In genomic region chr1:146020058-146020738, GRCh38 we compare ENCODE assay signal across 20 cellular contexts. TPM values are rescaled to one million over a fixed set of nuclear protein-coding genes. Genes with fewer than 3 reads are reported as not detected.
A peak's percentile ranks its signal among the peaks of the same experiment; 100 is the strongest.
DNase-seq lines count a peak whose midpoint lies in the region; ATAC-seq and TF ChIP-seq lines count a peak whose summit lies in the region.
"Had no signal": no experiment of that assay in that cellular context is flagged by ENCODE, and none has a peak within 500 bp of the region (broad histone marks: within the 10 kb centered on the region; RNA-seq: fewer than 3 reads in every experiment).

No MANE protein-coding gene starts in this region.

- no peak overlapping the region for H3K27ac ChIP-seq in CD8-positive, alpha-beta T cell (ENCODE audit: low read depth, low read length)
- H3K27ac ChIP-seq in endodermal cell (ENCODE audit: low read depth, low read length): no peak overlapping the region
- no peak overlapping the region for H3K27ac ChIP-seq in substantia nigra (ENCODE audit: low read depth, low read length, poor library complexity, severe bottlenecking)
- H3K27ac ChIP-seq: BLaER1, esophagus muscularis mucosa had no signal

- H3K4me3 Mint-ChIP-seq in CD8-positive, alpha-beta T cell: peak overlapping the region; percentile 13
- peak overlapping the region; percentile 43 for H3K4me3 Mint-ChIP-seq in endodermal cell
- H3K4me3 Mint-ChIP-seq: dendritic cell treated with granulocyte-macrophage colony-stimulating factor and Interleukin-4, amounts not matched to agents 40 ng/mL and 50 ng/mL, for 4 days had no signal

- peaks cover 10% of the 10 kb centered on the region for H3K27me3 ChIP-seq in CD8-positive, alpha-beta T cell (ENCODE audit: insufficient read depth, low read length)
- peaks cover 57% of the 10 kb centered on the region for H3K27me3 ChIP-seq in endodermal cell (ENCODE audit: control insufficient read depth, insufficient read depth, low read length, poor library complexity, severe bottlenecking)

- no peak overlapping the region for H3K4me3 ChIP-seq in CD8-positive, alpha-beta T cell (ENCODE audit: low read depth, low read length)
- H3K4me3 ChIP-seq in endodermal cell (ENCODE audit: low read length): no peak overlapping the region
- H3K4me3 ChIP-seq: BLaER1 had no signal

- CTCF ChIA-PET in CD8-positive, alpha-beta T cell (lab: Charles Lee): interaction anchor here (0.5 to 3.9 kb wide), 5 partner anchors 13 to 174 kb away, joined by 3 to 22 read pairs (median 6); partner anchors contain the start of gene NUDT17

- POLR2A ChIA-PET in CD8-positive, alpha-beta T cell (lab: Charles Lee): no interaction called here

- peaks cover 9% of the 10 kb centered on the region for H3K4me1 Mint-ChIP-seq in CD8-positive, alpha-beta T cell (ENCODE audit: low read depth)
- peaks cover 14% of the 10 kb centered on the region for H3K4me1 Mint-ChIP-seq in endodermal cell

- no peaks in the 10 kb centered on the region for H3K36me3 ChIP-seq in CD8-positive, alpha-beta T cell (ENCODE audit: insufficient read depth, low read length)
- H3K36me3 ChIP-seq in endodermal cell (ENCODE audit: control insufficient read depth, insufficient read depth, low read length): no peaks in the 10 kb centered on the region
- H3K36me3 ChIP-seq: BLaER1, esophagus muscularis mucosa had no signal

- no peak for ATAC-seq in CD8-positive, alpha-beta T cell
- ATAC-seq in omental fat pad (ENCODE audit: low FRiP score): no peak
- ATAC-seq: PC-3 had no signal

- H3K27me3 Mint-ChIP-seq in CD8-positive, alpha-beta T cell (ENCODE audit: low read depth): peaks cover 38% of the 10 kb centered on the region
- peaks cover 69% of the 10 kb centered on the region for H3K27me3 Mint-ChIP-seq in endodermal cell (ENCODE audit: insufficient read depth)

- 98% methylated on average over 3 of the region's 3 CpGs; no CpG with 5 or more reads in 1 of the 2 experiments for WGBS in endodermal cell (ENCODE audit: insufficient coverage in 1 of 2, insufficient read length in 1 of 2), 2 experiments

- TF ChIP-seq CTCF in CD8-positive, alpha-beta T cell (IDR thresholded peaks at IDR 0.05): no peak
- TF ChIP-seq CTCF in endodermal cell (conservative IDR thresholded peaks at IDR 0.05) (peak; percentile 13), omental fat pad (IDR thresholded peaks at IDR 0.05) (no peak), GM20000 (IDR thresholded peaks at IDR 0.05; ENCODE audit: extremely low read depth, missing control alignments) (no peak)

- no peak overlapping the region for H3K9ac ChIP-seq in endodermal cell (ENCODE audit: extremely low read depth, low read length, poor library complexity, severe bottlenecking)
- H3K9ac ChIP-seq: BLaER1, SK-N-SH had no signal

- H3K9me3 ChIP-seq in CD8-positive, alpha-beta T cell (ENCODE audit: low read length): no peaks in the 10 kb centered on the region
- no peaks in the 10 kb centered on the region for H3K9me3 ChIP-seq in endodermal cell (ENCODE audit: control insufficient read depth, low read length)
- H3K9me3 ChIP-seq: BLaER1, esophagus muscularis mucosa, SK-N-SH had no signal

- intact Hi-C loops in CD8-positive, alpha-beta T cell (cut with DNase I, micrococcal nuclease): no loop called here

- no peak overlapping the region for H3K27ac Mint-ChIP-seq in CD8-positive, alpha-beta T cell
- H3K27ac Mint-ChIP-seq in endodermal cell: no peak overlapping the region
- H3K27ac Mint-ChIP-seq: dendritic cell treated with granulocyte-macrophage colony-stimulating factor and Interleukin-4, amounts not matched to agents 40 ng/mL and 50 ng/mL, for 4 days had no signal

- no peaks in the 10 kb centered on the region for H3K4me1 ChIP-seq in CD8-positive, alpha-beta T cell (ENCODE audit: insufficient read depth, low read length)
- H3K4me1 ChIP-seq in endodermal cell (ENCODE audit: control insufficient read depth, insufficient read depth, low read length): no peaks in the 10 kb centered on the region

- no peaks in the 10 kb centered on the region for H3K9me3 Mint-ChIP-seq in CD8-positive, alpha-beta T cell
- no peaks in the 10 kb centered on the region for H3K9me3 Mint-ChIP-seq in endodermal cell
- H3K9me3 Mint-ChIP-seq: dendritic cell treated with granulocyte-macrophage colony-stimulating factor and Interleukin-4, amounts not matched to agents 40 ng/mL and 50 ng/mL, for 4 days had no signal

- H3K36me3 Mint-ChIP-seq in CD8-positive, alpha-beta T cell: no peaks in the 10 kb centered on the region
- no peaks in the 10 kb centered on the region for H3K36me3 Mint-ChIP-seq in endodermal cell (ENCODE audit: low read depth)

- peak in 1 of 7 experiments; percentile 19 for DNase-seq in CD8-positive, alpha-beta T cell
- DNase-seq in HuH-7.5 (ENCODE audit: low spot score) (peak; percentile 63), endodermal cell (no peak), myocyte (ENCODE audit: low read depth) (peak; percentile 37), NCI-H69 (lab: John Stamatoyannopoulos, UW) (no peak), omental fat pad (ENCODE audit: low spot score) (no peak), GM20000 (ENCODE audit: low spot score) (no peak), substantia nigra (lab: John Stamatoyannopoulos, UW) (no peak)
- DNase-seq: activated gamma-delta T cell, DMS53, Karpas-422, kidney, PC-3, SK-N-SH had no signal

RNA-seq across cellular contexts. Expression of gene HJV, which starts 1.3 kb away (rescaled TPM):
- total RNA-seq in CD8-positive, alpha-beta T cell: not detected
- total RNA-seq in endodermal cell (under 1 TPM; 0.13 to 0.15 TPM), myocyte (184 and 334 TPM in 2 replicates), omental fat pad (not detected)
- polyA plus RNA-seq in endodermal cell (2013, experiment 1 of 2): not detected
- not detected for polyA plus RNA-seq in endodermal cell (2013, experiment 2 of 2)
- polyA plus RNA-seq in myocyte (2012): 35.7 TPM
- total RNA-seq: activated CD8-positive, alpha-beta memory T cell treated with anti-CD3 and anti-CD28 coated beads for 36 hours; astrocyte; esophagus muscularis mucosa; kidney; PC-3; posterior vena cava had no signal

RNA-seq across cellular contexts. Expression of gene TXNIP, which starts 23.8 kb away (rescaled TPM):
- 100 to 1,000 TPM; 627 to 652 TPM for total RNA-seq in CD8-positive, alpha-beta T cell
- total RNA-seq in endodermal cell (10 to 100 TPM in 1 of 2 donors, 1 to 10 TPM in 1; 9.9 to 12.2 TPM), myocyte (260 and 398 TPM in 2 replicates), omental fat pad (1,000 to 10,000 TPM; 1,118 to 3,262 (median 1,971) TPM)
- 6.0 TPM for polyA plus RNA-seq in endodermal cell (2013, experiment 1 of 2)
- polyA plus RNA-seq in endodermal cell (2013, experiment 2 of 2): 18.7 TPM
- polyA plus RNA-seq in myocyte (2012): 233 TPM

RNA-seq across cellular contexts. Expression of gene POLR3GL, which starts 55.7 kb away (rescaled TPM):
- total RNA-seq in CD8-positive, alpha-beta T cell: 10 to 100 TPM; 12.9 to 14.4 TPM
- total RNA-seq in endodermal cell (10 to 100 TPM; 10.2 to 13.8 TPM), myocyte (36.0 and 37.3 TPM in 2 replicates), omental fat pad (10 to 100 TPM; 19.0 to 31.4 (median 24.0) TPM)
- 23.7 TPM for polyA plus RNA-seq in endodermal cell (2013, experiment 1 of 2)
- polyA plus RNA-seq in endodermal cell (2013, experiment 2 of 2): 20.4 TPM
- 60.7 TPM for polyA plus RNA-seq in myocyte (2012)

RNA-seq across cellular contexts. Expression of gene ANKRD34A, which starts 55.8 kb away (rescaled TPM):
- under 1 TPM; 0.42 to 0.62 TPM for total RNA-seq in CD8-positive, alpha-beta T cell
- 1 to 10 TPM in 1 of 2 donors, under 1 TPM in 1; 0.55 to 1.4 TPM for total RNA-seq in endodermal cell
- 0.64 TPM for polyA plus RNA-seq in endodermal cell (2013, experiment 1 of 2)
- polyA plus RNA-seq in endodermal cell (2013, experiment 2 of 2): 0.37 TPM
- total RNA-seq in myocyte: 1.6 and 2.5 TPM in 2 replicates
- 3.4 TPM for polyA plus RNA-seq in myocyte (2012)
- 1 to 10 TPM in 1 of 4 donors, under 1 TPM in 3; 0.32 to 1.7 (median 0.58) TPM for total RNA-seq in omental fat pad

Comparison
In these comparisons a context has a peak if more than half of its experiments do, and no peak if none do; other contexts are left out.
1. DNase-seq: peak in HuH-7.5 (single experiment) and myocyte (single experiment); none in endodermal cell (single experiment), NCI-H69 (single experiment), omental fat pad (single experiment), GM20000 (single experiment) and substantia nigra (0 of 49).
2. RNA of gene HJV, which starts 1.3 kb away (total RNA-seq): 184 to 334 TPM in myocyte; 0.13 to 0.15 TPM in endodermal cell, not detected in CD8-positive, alpha-beta T cell and not detected in omental fat pad; every median in the first group is over 100 times any median in the second.
3. RNA of gene TXNIP, which starts 23.8 kb away (total RNA-seq): 1,118 to 3,262 TPM in omental fat pad, 627 to 652 TPM in CD8-positive, alpha-beta T cell and 260 to 398 TPM in myocyte; 9.9 to 12.2 TPM in endodermal cell; every median in the first group is over 10 times any median in the second.